15 cellular contexts compared by ENCODE assay signal in genomic region chr11:64637346-64638016, GRCh38. TPM values are rescaled to one million over a fixed set of nuclear protein-coding genes. Genes with fewer than 3 reads are reported as not detected.
DNase-seq lines count a peak whose midpoint lies in the region; ATAC-seq and TF ChIP-seq lines count a peak whose summit lies in the region.
"Had no signal": no experiment of that assay in that cellular context is flagged by ENCODE, and none has a peak within 500 bp of the region (broad histone marks: within the 10 kb centered on the region; RNA-seq: fewer than 3 reads in every experiment).

No MANE protein-coding gene starts in this region.

- H3K36me3 ChIP-seq in BE2C (no peaks in the 10 kb centered on the region), OCI-LY1 (ENCODE audit: insufficient read depth, low read length) (no peaks in the 10 kb centered on the region), neural cell (ENCODE audit: insufficient read depth, low read length) (no peaks in the 10 kb centered on the region), right lobe of liver (no peaks in the 10 kb centered on the region)

- H3K4me2 ChIP-seq in OCI-LY1 (ENCODE audit: low read length) (no peak overlapping the region; the same call in 1 of the 2 replicates), neural cell (ENCODE audit: low read length) (peak overlapping the region; percentile 63)

- ATAC-seq in left ventricle myocardium superior, result peak; percentile 28
- no peak for ATAC-seq in right lobe of liver
- no peak for ATAC-seq in GM21717 (IDR thresholded peaks at IDR 0.05; ENCODE audit: unreplicated experiment)

- peaks cover 19% of the 10 kb centered on the region for H3K27me3 ChIP-seq in BE2C
- H3K27me3 ChIP-seq in OCI-LY1 (ENCODE audit: insufficient read depth, low read length), result no peaks in the 10 kb centered on the region; the same call in 1 of the 2 replicates
- H3K27me3 ChIP-seq in neural cell (ENCODE audit: insufficient read depth, low read depth, low read length), result no peaks in the 10 kb centered on the region
- H3K27me3 ChIP-seq in right lobe of liver, result no peaks in the 10 kb centered on the region

- H3K9ac ChIP-seq in OCI-LY1 (ENCODE audit: low read length) (no peak overlapping the region), neural cell (ENCODE audit: low read length) (peak overlapping the region; percentile 65)

- no CpG with 5 or more reads among the region's 14 CpGs for WGBS in right lobe of liver (ENCODE audit: insufficient coverage, low coverage, low lambda C conversion rate, missing lambda C conversion rate)

- H3K4me3 ChIP-seq in BE2C (ENCODE audit: low read depth, low read length), result peak overlapping the region; percentile 52
- H3K4me3 ChIP-seq in OCI-LY1 (ENCODE audit: low read depth, low read length, poor library complexity, severe bottlenecking), result peak overlapping the region; percentile 16
- H3K4me3 ChIP-seq in neural cell (ENCODE audit: low read length), result peak overlapping the region; percentile 89
- H3K4me3 ChIP-seq in right lobe of liver, result no peak overlapping the region

- H3K4me1 ChIP-seq in BE2C (no peaks in the 10 kb centered on the region; the same call in 1 of the 2 replicates), OCI-LY1 (ENCODE audit: insufficient read depth, low read length, severe bottlenecking) (no peaks in the 10 kb centered on the region), right lobe of liver (no peaks in the 10 kb centered on the region)

- TF ChIP-seq POLR2A in right lobe of liver (IDR thresholded peaks at IDR 0.05), result no peak

- H3K27ac ChIP-seq in OCI-LY1 (ENCODE audit: low read depth, low read length, poor library complexity, severe bottlenecking) (no peak overlapping the region), neural cell (ENCODE audit: low read length) (peak overlapping the region; percentile 77), right lobe of liver (no peak overlapping the region)

- TF ChIP-seq EP300 in neural cell (conservative IDR thresholded peaks at IDR 0.05; ENCODE audit: poor library complexity, severe bottlenecking), result no peak

- H3K9me2 ChIP-seq in OCI-LY1 (ENCODE audit: low read depth, low read length), result no peaks in the 10 kb centered on the region
- no peaks in the 10 kb centered on the region for H3K9me2 ChIP-seq in neural cell (ENCODE audit: insufficient read depth, low read length)

- no peak overlapping the region for H2AFZ ChIP-seq in OCI-LY1 (ENCODE audit: low read length)
- H2AFZ ChIP-seq in neural cell (ENCODE audit: low read depth, low read length), result no peak overlapping the region

- TF ChIP-seq CTCF in BE2C (IDR thresholded peaks at IDR 0.05; ENCODE audit: low read depth, low read length) (no peak), OCI-LY1 (IDR thresholded peaks at IDR 0.05; ENCODE audit: low read length) (no peak), neural cell (IDR thresholded peaks at IDR 0.05; ENCODE audit: poor library complexity, severe bottlenecking) (no peak), right lobe of liver (IDR thresholded peaks at IDR 0.05) (no peak)

- H3K9me3 ChIP-seq in BE2C, result no peaks in the 10 kb centered on the region
- no peaks in the 10 kb centered on the region for H3K9me3 ChIP-seq in OCI-LY1 (ENCODE audit: low read length)
- no peaks in the 10 kb centered on the region for H3K9me3 ChIP-seq in neural cell (ENCODE audit: low read length)
- no peaks in the 10 kb centered on the region for H3K9me3 ChIP-seq in right lobe of liver

- no peaks in the 10 kb centered on the region for H4K20me1 ChIP-seq in OCI-LY1 (ENCODE audit: insufficient read depth, low read length)
- no peaks in the 10 kb centered on the region for H4K20me1 ChIP-seq in neural cell (ENCODE audit: insufficient read depth)

- H3K79me2 ChIP-seq in OCI-LY1 (ENCODE audit: insufficient read depth, low read length) (no peaks in the 10 kb centered on the region), neural cell (replicated peaks; ENCODE audit: insufficient read depth, low read length) (peaks cover 46% of the 10 kb centered on the region)

- intact Hi-C loops in left ventricle myocardium superior (cut with micrococcal nuclease) (no loop called here), right lobe of liver (cut with DNase I) (no loop called here)

- TF ChIP-seq RAD21 in neural cell (conservative IDR thresholded peaks at IDR 0.05), result no peak

- no peaks in the 10 kb centered on the region for H3F3A ChIP-seq in OCI-LY1 (ENCODE audit: insufficient read depth, low read length)
- H3F3A ChIP-seq in neural cell (ENCODE audit: insufficient read depth, low read length, poor library complexity, severe bottlenecking), result no peaks in the 10 kb centered on the region

- no peak for DNase-seq in BE2C
- no peak for DNase-seq in left ventricle myocardium superior
- DNase-seq in right lobe of liver, result no peak
- no peak for DNase-seq in HT-29 (ENCODE audit: low spot score)
- DNase-seq in SKM-1 treated with dmso at 0.1 percent for 144 hours (lab: John Stamatoyannopoulos, UW; ENCODE audit: unreplicated experiment), result no peak
- DNase-seq: activated CD4-positive, CD25-positive, alpha-beta regulatory T cell treated with anti-CD3 and anti-CD28 coated beads, Interleukin-2, amount 50 U/mL, for 72 hours; activated T-cell treated with anti-CD3 and anti-CD28 coated beads, Interleukin-2, amount 50 U/mL, for 1 hour; KBM-7; NCI-H1694 treated with DMSO at 0.1 percent for 48 hours; NCI-H774; stimulated activated CD4-positive, alpha-beta T cell treated with anti-CD3 and anti-CD28 coated beads, Interleukin-15, amount 100 ng/mL, for 24 hours had no signal

TF ChIP-seq in neural cell, 6 proteins besides CTCF, POLR2A, EP300 and RAD21:
- no peak for TF ChIP-seq TAF1 (IDR thresholded peaks at IDR 0.05; ENCODE audit: low read depth)
- TF ChIP-seq EZH2 (IDR thresholded peaks at IDR 0.05; ENCODE audit: borderline replicate concordance, insufficient read depth, low read length, poor library complexity, severe bottlenecking), result no peak
- TF ChIP-seq MXI1 (conservative IDR thresholded peaks at IDR 0.05; ENCODE audit: poor library complexity, severe bottlenecking), result no peak
- TF ChIP-seq POLR2AphosphoS5 (IDR thresholded peaks at IDR 0.05), result no peak
- no peak for TF ChIP-seq SMC3 (conservative IDR thresholded peaks at IDR 0.05; ENCODE audit: poor library complexity)
- no peak for TF ChIP-seq REST (IDR thresholded peaks at IDR 0.05; ENCODE audit: borderline replicate concordance)

RNA-seq across cellular contexts. Expression of gene SLC22A12, which starts 46.5 kb away (rescaled TPM):
- polyA plus RNA-seq in BE2C (2012; ENCODE audit: insufficient read depth, insufficient read length, low read depth), result not detected
- total RNA-seq in left ventricle myocardium superior (not detected), right lobe of liver (under 1 TPM in 3 of 6 experiments, not detected in 3; 0.22 to 0.80 (median 0.74) TPM)
- polyA plus RNA-seq in neural cell, result not detected in 2 replicates
- polyA minus RNA-seq in neural cell, result not detected in 2 replicates
- total RNA-seq in HT-29 (2014; rRNA removed; shearing (Covaris generic)), result not detected in 2 replicates
- total RNA-seq: Daoy had no signal

Comparison
In these comparisons a context has a peak if more than half of its experiments do, and no peak if none do; other contexts are left out.
1. H3K4me3 ChIP-seq: peak in BE2C (single experiment), OCI-LY1 (single experiment) and neural cell (single experiment); none in right lobe of liver (0 of 3).